In genomic region chr15:72685925-72686794, GRCh38 we compare ENCODE assay signal across 8 cellular contexts. TPM values are rescaled to one million over a fixed set of nuclear protein-coding genes. Genes with fewer than 3 reads are reported as not detected.
DNase-seq lines count a peak whose midpoint lies in the region; ATAC-seq and TF ChIP-seq lines count a peak whose summit lies in the region.

Gene BBS4, plus strand, starts transcription at chr15:72686207. Its CDS starts 21 bp downstream, at chr15:72686228.
Gene HIGD2B, minus strand, starts transcription at chr15:72686182. Its CDS starts 9,808 bp downstream, at chr15:72676374.

- H3K9me3 Mint-ChIP-seq in T-cell, result no peaks in the 10 kb centered on the region

- peak; percentile 95 for ATAC-seq in GM18868 (IDR thresholded peaks at IDR 0.05; ENCODE audit: unreplicated experiment)
- ATAC-seq in HG03066 (IDR thresholded peaks at IDR 0.05; ENCODE audit: low read depth, unreplicated experiment), result peak; percentile 97
- peak; percentile 95 to 98 (median 98) for ATAC-seq in T-cell (replicated peaks in 1 of 4)

- no peaks in the 10 kb centered on the region for H3K27me3 Mint-ChIP-seq in T-cell

- H3K36me3 ChIP-seq in breast epithelium, result no peaks in the 10 kb centered on the region

- CTCF ChIA-PET in T-cell (lab: Charles Lee), result interaction anchor here in 1 of 2 donors (0.6 to 2.7 kb wide), 4 partner anchors 15 to 580 kb away, joined by 3 to 7 read pairs (median 3); no protein-coding TSS in a partner anchor

- H3K27ac Mint-ChIP-seq in T-cell, result peak within 1 kb of the TSS; percentile 92 to 93

- no peaks in the 10 kb centered on the region for H3K36me3 Mint-ChIP-seq in T-cell

- no peaks in the 10 kb centered on the region for H3K4me1 ChIP-seq in breast epithelium

- no peak for TF ChIP-seq CTCF in breast epithelium (IDR thresholded peaks at IDR 0.05)

- intact Hi-C loops in breast epithelium (cut with DNase I; ENCODE audit: low total_unique reads), result no loop called here

- POLR2A ChIA-PET in T-cell (lab: Charles Lee), result interaction anchor here (0.5 to 1.5 kb wide), 5 partner anchors 37 to 730 kb away, joined by 3 to 7 read pairs (median 4); no protein-coding TSS in a partner anchor

- peak; percentile 75 for TF ChIP-seq POLR2A in breast epithelium (IDR thresholded peaks at IDR 0.05)

- no peaks in the 10 kb centered on the region for H3K9me3 ChIP-seq in breast epithelium

- peak within 1 kb of the TSS; percentile 91 to 97 for H3K27ac ChIP-seq in breast epithelium

- H3K27me3 ChIP-seq in breast epithelium, result no peaks in the 10 kb centered on the region

- H3K4me3 ChIP-seq in breast epithelium, result peak within 1 kb of the TSS; percentile 61 to 78 (median 74)

- DNase-seq in T-cell, result peak; percentile 68 to 88 (median 80)
- DNase-seq in breast epithelium (ENCODE audit: low spot score in 2 of 2), result peak; percentile 88 to 90
- peak; percentile 88 for DNase-seq in inferior parietal cortex (ENCODE audit: extremely low spot score)
- peak; percentile 92 for DNase-seq in stimulated activated CD4-positive, alpha-beta T cell treated with anti-CD3 and anti-CD28 coated beads, Interleukin-15, amount 100 ng/mL, for 24 hours
- DNase-seq in T1000 (lab: John Stamatoyannopoulos, UW), result no peak
- no peak for DNase-seq in DMS 273 (lab: John Stamatoyannopoulos, UW; ENCODE audit: unreplicated experiment)

- H3K4me3 Mint-ChIP-seq in T-cell, result peak within 1 kb of the TSS; percentile 96 to 98 (median 98)

- peaks cover 14 to 24% (median 19%) of the 10 kb centered on the region in 3 donors for H3K4me1 Mint-ChIP-seq in T-cell

RNA-seq across cellular contexts. Expression of gene BBS4, which starts in this region (rescaled TPM):
- total RNA-seq in T-cell, result 10 to 100 TPM; 16.1 to 19.7 (median 16.6) TPM
- total RNA-seq in breast epithelium, result 10 to 100 TPM; 18.9 to 74.9 (median 51.1) TPM

RNA-seq across cellular contexts. Expression of gene HIGD2B, which starts in this region (rescaled TPM):
- total RNA-seq in T-cell (under 1 TPM in 2 of 5 donors, not detected in 3; 0.33 to 0.45 TPM), breast epithelium (not detected)

Comparison
In these comparisons a context has a peak if more than half of its experiments do, and no peak if none do; other contexts are left out.
1. DNase-seq: peak in T-cell (34 of 34), breast epithelium (2 of 2), inferior parietal cortex (single experiment) and stimulated activated CD4-positive, alpha-beta T cell treated with anti-CD3 and anti-CD28 coated beads, Interleukin-15, amount 100 ng/mL, for 24 hours (single experiment); none in T1000 (single experiment) and DMS 273 (single experiment).
2. Peak in every context shown above with its lines, with median percentiles within 50 percentile points of each other: ATAC-seq.